ENCODE assay signal across 8 cellular contexts in genomic region chr16:89491974-89492687, GRCh38. TPM values are rescaled to one million over a fixed set of nuclear protein-coding genes. Genes with fewer than 3 reads are reported as not detected.
DNase-seq lines count a peak whose midpoint lies in the region; ATAC-seq and TF ChIP-seq lines count a peak whose summit lies in the region.

No MANE protein-coding gene starts in this region.

- POLR2A ChIA-PET in MCF 10A (lab: Yijun Ruan, JAX), result interaction anchor here (1.0 to 4.5 kb wide), 6 partner anchors 10 to 130 kb away, joined by 3 to 46 read pairs (median 6); partner anchors contain the start of gene SPG7

- no peaks in the 10 kb centered on the region for H3K27me3 Mint-ChIP-seq in MCF 10A (ENCODE audit: insufficient read depth, unreplicated experiment)
- H3K27me3 Mint-ChIP-seq in natural killer cell (ENCODE audit: low read depth in 2 of 2), result no peaks in the 10 kb centered on the region

- H3K9ac ChIP-seq in BLaER1, result peak overlapping the region; percentile 95

- no peak for TF ChIP-seq POLR2A in adrenal gland (IDR thresholded peaks at IDR 0.05)

- 83 to 90% (median 85%) methylated on average over 24 of the region's 24 CpGs for WGBS in adrenal gland, 4 donors

- no peaks in the 10 kb centered on the region for H3K4me1 Mint-ChIP-seq in MCF 10A (ENCODE audit: insufficient read depth, unreplicated experiment)
- peaks cover 31 to 59% of the 10 kb centered on the region in 2 donors for H3K4me1 Mint-ChIP-seq in natural killer cell

- H3K4me1 ChIP-seq in BLaER1 (peaks cover 41% of the 10 kb centered on the region), adrenal gland (replicated peaks in 1 of 2) (peaks cover 14 to 31% of the 10 kb centered on the region in 2 donors)

- no peaks in the 10 kb centered on the region for H3K9me3 ChIP-seq in BLaER1
- H3K9me3 ChIP-seq in KOPT-K1 (ENCODE audit: insufficient read depth, low read length, poor library complexity, severe bottlenecking), result no peaks in the 10 kb centered on the region
- no peaks in the 10 kb centered on the region for H3K9me3 ChIP-seq in adrenal gland (replicated peaks in 1 of 3)

- H3K27ac Mint-ChIP-seq in MCF 10A (ENCODE audit: low read depth, unreplicated experiment), result peak overlapping the region; percentile 86
- peak overlapping the region; percentile 94 to 98 for H3K27ac Mint-ChIP-seq in natural killer cell

- H3K9me3 Mint-ChIP-seq in MCF 10A (ENCODE audit: unreplicated experiment) (no peaks in the 10 kb centered on the region), natural killer cell (no peaks in the 10 kb centered on the region)

- DNase-seq in MCF 10A (ENCODE audit: unreplicated experiment), result no peak
- DNase-seq in natural killer cell, result no peak
- DNase-seq in SHP77 treated with DMSO at 0.1 percent for 48 hours (lab: John Stamatoyannopoulos, UW), result no peak
- no peak for DNase-seq in adrenal gland
- no peak for DNase-seq in activated CD4-positive, alpha-beta T cell treated with anti-CD3 and anti-CD28 coated beads for 1 hour
- DNase-seq in NOMO-1 treated with DMSO at 0.1 percent for 48 hours (lab: John Stamatoyannopoulos, UW; ENCODE audit: unreplicated experiment), result no peak

- H3K4me2 ChIP-seq in BLaER1, result peak overlapping the region; percentile 97

- intact Hi-C loops in MCF 10A (cut with micrococcal nuclease) (no loop called here), natural killer cell (cut with micrococcal nuclease) (loop anchor here (5.0 kb wide), 1 partner anchor 70 kb away; the partner anchor contains the start of gene RPL13), adrenal gland (cut with DNase I) (no loop called here)

- BruUV-seq in MCF 10A (replicated peaks; lab: Mats Ljungman, UMichigan), result no TSS peak

- TF ChIP-seq CTCF in MCF 10A (IDR thresholded peaks at IDR 0.05; ENCODE audit: unreplicated experiment) (no peak), natural killer cell (IDR thresholded peaks at IDR 0.05) (no peak), adrenal gland (IDR thresholded peaks at IDR 0.05) (no peak)

- H3K27me3 ChIP-seq in BLaER1 (no peaks in the 10 kb centered on the region), adrenal gland (no peaks in the 10 kb centered on the region)

- H4K20me1 ChIP-seq in BLaER1, result peaks cover 57% of the 10 kb centered on the region

- ATAC-seq in natural killer cell, result no peak

- H3K36me3 Mint-ChIP-seq in MCF 10A (ENCODE audit: insufficient read depth, unreplicated experiment) (peaks cover 22% of the 10 kb centered on the region), natural killer cell (no peaks in the 10 kb centered on the region)

- H3K4me3 ChIP-seq in BLaER1 (peak overlapping the region; percentile 86), adrenal gland (peak overlapping the region in 2 of 4 donors; percentile 46 to 88)

- H3K27ac ChIP-seq in BLaER1, result peak overlapping the region; percentile 91; the same call in 1 of the 2 replicates
- peak overlapping the region; percentile 71 for H3K27ac ChIP-seq in KOPT-K1 (ENCODE audit: low read depth, low read length, poor library complexity, severe bottlenecking)
- H3K27ac ChIP-seq in adrenal gland, result no peak overlapping the region

- CTCF ChIA-PET in MCF 10A (lab: Yijun Ruan, JAX), result interaction anchor here (0.6 to 1.2 kb wide), 3 partner anchors 16 to 177 kb away, joined by 3 to 7 read pairs (median 3); no protein-coding TSS in a partner anchor

- H3K36me3 ChIP-seq in BLaER1, result peaks cover 16% of the 10 kb centered on the region; the same call in 1 of the 2 replicates
- H3K36me3 ChIP-seq in KOPT-K1 (ENCODE audit: insufficient read depth, low read length), result peaks cover 4% of the 10 kb centered on the region
- H3K36me3 ChIP-seq in adrenal gland (replicated peaks in 1 of 2), result no peaks in the 10 kb centered on the region

- peak overlapping the region; percentile 88 for H3K4me3 Mint-ChIP-seq in MCF 10A (ENCODE audit: unreplicated experiment)
- H3K4me3 Mint-ChIP-seq in natural killer cell, result peak overlapping the region; percentile 91

RNA-seq across cellular contexts. Expression of gene ANKRD11, which starts 1.8 kb away (rescaled TPM):
- total RNA-seq in MCF 10A (2022) (218 and 237 TPM in 2 replicates), natural killer cell (100 to 1,000 TPM; 230 to 299 (median 287) TPM), adrenal gland (100 to 1,000 TPM in 3 of 8 donors, 10 to 100 TPM in 5; 57.0 to 127 (median 90.7) TPM)
- polyA plus RNA-seq in adrenal gland, result 100 to 1,000 TPM in 1 of 3 donors, 10 to 100 TPM in 2; 56.3 to 125 (median 76.6) TPM

RNA-seq across cellular contexts. Expression of gene SPG7, which starts 16.1 kb away (rescaled TPM):
- total RNA-seq in MCF 10A (2022) (82.4 and 92.3 TPM in 2 replicates), natural killer cell (100 to 1,000 TPM; 142 to 195 (median 180) TPM), adrenal gland (100 to 1,000 TPM in 7 of 8 donors, 10 to 100 TPM in 1; 91.0 to 246 (median 134) TPM)
- 100 to 1,000 TPM in 2 of 3 donors, 10 to 100 TPM in 1; 57.1 to 250 (median 247) TPM for polyA plus RNA-seq in adrenal gland

Comparison
In these comparisons a context has a peak if more than half of its experiments do, and no peak if none do; other contexts are left out.
1. H3K27ac ChIP-seq: peak in BLaER1 (single experiment) and KOPT-K1 (single experiment); none in adrenal gland (0 of 5).